Comparison of ENCODE assay signal across 8 cellular contexts in the genomic region with DNA sequence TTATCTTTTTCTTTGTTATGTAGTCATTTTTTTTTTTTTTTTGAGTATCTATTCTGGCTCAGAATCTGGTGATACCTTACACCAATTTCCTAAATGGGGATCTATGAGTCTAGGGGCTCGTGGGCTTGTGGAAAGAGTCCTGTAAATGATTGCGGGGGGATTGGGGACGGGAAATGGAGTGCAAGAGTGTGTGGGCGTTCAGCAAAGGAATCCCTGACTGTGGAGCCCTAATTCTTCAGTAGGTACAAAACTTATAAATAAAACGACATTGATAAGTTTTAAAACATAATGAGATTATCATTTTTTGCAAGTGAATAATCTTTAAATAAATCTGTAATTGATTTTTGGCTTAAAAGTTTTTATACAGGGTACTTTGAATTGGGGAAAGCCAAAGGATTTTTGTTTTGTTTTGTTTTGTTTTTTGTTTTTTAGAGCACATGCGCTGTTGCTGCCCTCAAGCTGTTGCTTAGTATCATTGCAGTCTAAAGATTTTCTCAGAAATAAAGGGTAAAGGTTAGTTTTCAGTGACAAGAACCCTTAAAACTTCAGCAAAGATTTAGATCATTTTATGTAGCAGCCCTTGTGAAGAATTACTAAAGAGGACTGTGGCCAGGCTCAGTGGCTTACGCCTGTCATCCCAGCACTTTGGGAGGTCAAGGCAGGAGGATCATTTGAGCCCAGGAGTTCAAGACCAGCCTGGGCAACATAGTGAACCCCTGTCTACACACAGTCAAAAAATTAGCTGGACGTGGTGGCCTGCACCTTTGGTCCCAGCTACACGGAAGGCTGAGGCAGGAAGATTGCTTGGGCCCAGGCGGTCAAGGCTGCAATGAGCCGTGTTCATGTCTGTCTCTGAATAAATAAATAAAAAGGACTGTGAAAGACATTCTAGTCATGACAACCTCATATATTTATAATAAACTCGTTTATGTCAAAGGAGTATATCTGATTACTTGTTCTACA. TPM values are rescaled to one million over a fixed set of nuclear protein-coding genes. Genes with fewer than 3 reads are reported as not detected.
DNase-seq lines count a peak whose midpoint lies in the region; ATAC-seq and FAIRE-seq lines count a peak whose summit lies in the region.

No MANE protein-coding gene starts in this region.

- H3K4me3 ChIP-seq in BLaER1 treated with 17β-estradiol and CSF1 and Interleukin-3, amounts not matched to agents 10 nM and 100 nM = peak overlapping the region; percentile 81 to 99 (median 95)
- H3K4me3 ChIP-seq in iPS-15b (ENCODE audit: low read depth, low read length) (peak overlapping the region; percentile 91), small intestine (ENCODE audit: low read depth in 1 of 2, low read length in 2 of 2) (peak overlapping the region in 1 of 2 donors; percentile 79)

- peaks cover 8 to 48% (median 16%) of the 10 kb centered on the region in 11 experiments; a peak in 16 of 22 replicates for H4K20me1 ChIP-seq in BLaER1 treated with 17β-estradiol and CSF1 and Interleukin-3, amounts not matched to agents 10 nM and 100 nM

- peak; percentile 11 for DNase-seq in NCI-H2171 (lab: John Stamatoyannopoulos, UW)
- no peak for DNase-seq in activated naive CD8-positive, alpha-beta T cell treated with anti-CD3 and anti-CD28 coated beads for 36 hours
- peak; percentile 58 for DNase-seq in small intestine
- DNase-seq in HuH-7.5 (ENCODE audit: low spot score) = no peak
- DNase-seq in COLO829 (ENCODE audit: low spot score) = no peak

- H3K27ac ChIP-seq in BLaER1 treated with 17β-estradiol and CSF1 and Interleukin-3, amounts not matched to agents 10 nM and 100 nM = peak overlapping the region; percentile 87 to 99 (median 96)
- peak overlapping the region in 1 of 2 donors; percentile 68 for H3K27ac ChIP-seq in small intestine (ENCODE audit: low read depth in 1 of 2, low read length in 1 of 2)

- peak overlapping the region; percentile 91 to 99 (median 96) for H3K9ac ChIP-seq in BLaER1 treated with 17β-estradiol and CSF1 and Interleukin-3, amounts not matched to agents 10 nM and 100 nM
- no peak overlapping the region for H3K9ac ChIP-seq in iPS-15b (ENCODE audit: low read depth, low read length)

- ATAC-seq in GM18519 (IDR thresholded peaks at IDR 0.05; ENCODE audit: low FRiP score, unreplicated experiment) = peak; percentile 23

- H3K9me3 ChIP-seq in BLaER1 treated with 17β-estradiol and CSF1 and Interleukin-3, amounts not matched to agents 10 nM and 100 nM (replicated peaks in 1 of 11) = no peaks in the 10 kb centered on the region
- H3K9me3 ChIP-seq in iPS-15b (ENCODE audit: control insufficient read depth, insufficient read depth, low read length) = no peaks in the 10 kb centered on the region
- no peaks in the 10 kb centered on the region for H3K9me3 ChIP-seq in small intestine (ENCODE audit: control insufficient read depth, low read depth)

- H3K36me3 ChIP-seq in BLaER1 treated with 17β-estradiol and CSF1 and Interleukin-3, amounts not matched to agents 10 nM and 100 nM = peaks cover 3 to 19% (median 12%) of the 10 kb centered on the region in 11 experiments; a peak in 18 of 22 replicates
- H3K36me3 ChIP-seq in iPS-15b (ENCODE audit: control insufficient read depth, insufficient read depth, low read length) = no peaks in the 10 kb centered on the region
- H3K36me3 ChIP-seq in small intestine (ENCODE audit: control insufficient read depth in 2 of 2, insufficient read depth in 2 of 2, low read length in 2 of 2) = no peaks in the 10 kb centered on the region

- no peaks in the 10 kb centered on the region for H3K27me3 ChIP-seq in BLaER1 treated with 17β-estradiol and CSF1 and Interleukin-3, amounts not matched to agents 10 nM and 100 nM
- no peaks in the 10 kb centered on the region for H3K27me3 ChIP-seq in iPS-15b (ENCODE audit: control insufficient read depth, insufficient read depth, low read length)
- H3K27me3 ChIP-seq in small intestine (ENCODE audit: control insufficient read depth in 2 of 2, insufficient read depth in 2 of 2, low read length in 2 of 2) = no peaks in the 10 kb centered on the region

- H3K36me3 Mint-ChIP-seq in activated naive CD8-positive, alpha-beta T cell treated with anti-CD3 and anti-CD28 coated beads for 36 hours = peaks cover 14% of the 10 kb centered on the region

- peaks cover 33% of the 10 kb centered on the region for H3K4me1 Mint-ChIP-seq in activated naive CD8-positive, alpha-beta T cell treated with anti-CD3 and anti-CD28 coated beads for 36 hours

- peak overlapping the region; percentile 81 to 95 (median 89) for H3K4me2 ChIP-seq in BLaER1 treated with 17β-estradiol and CSF1 and Interleukin-3, amounts not matched to agents 10 nM and 100 nM

- FAIRE-seq in small intestine (lab: Jason Lieb, UNC) = peak; percentile 79

- peak overlapping the region; percentile 94 for H3K27ac Mint-ChIP-seq in activated naive CD8-positive, alpha-beta T cell treated with anti-CD3 and anti-CD28 coated beads for 36 hours

- H3K9me3 Mint-ChIP-seq in activated naive CD8-positive, alpha-beta T cell treated with anti-CD3 and anti-CD28 coated beads for 36 hours = no peaks in the 10 kb centered on the region

- H3K4me1 ChIP-seq in BLaER1 treated with 17β-estradiol and CSF1 and Interleukin-3, amounts not matched to agents 10 nM and 100 nM = peaks cover 20 to 42% (median 36%) of the 10 kb centered on the region in 10 experiments
- H3K4me1 ChIP-seq in iPS-15b (ENCODE audit: control insufficient read depth, insufficient read depth, low read length) (no peaks in the 10 kb centered on the region), small intestine (ENCODE audit: control insufficient read depth in 2 of 2, insufficient read depth in 1 of 2, low read depth in 1 of 2, low read length in 1 of 2) (peaks cover 0 to 3% of the 10 kb centered on the region in 2 donors)

- peak overlapping the region; percentile 89 for H3K4me3 Mint-ChIP-seq in activated naive CD8-positive, alpha-beta T cell treated with anti-CD3 and anti-CD28 coated beads for 36 hours

- no peaks in the 10 kb centered on the region for H3K27me3 Mint-ChIP-seq in activated naive CD8-positive, alpha-beta T cell treated with anti-CD3 and anti-CD28 coated beads for 36 hours

- 6 to 14% (median 10%) methylated on average over 12 of the region's 12 CpGs for WGBS in small intestine, 3 donors

RNA-seq across cellular contexts. Expression of a gene that starts 1.7 kb away (rescaled TPM):
- total RNA-seq in activated naive CD8-positive, alpha-beta T cell treated with anti-CD3 and anti-CD28 coated beads for 36 hours = 10 to 100 TPM; 67.4 to 67.5 TPM
- 100 to 1,000 TPM in 1 of 3 donors, 10 to 100 TPM in 2; 40.7 to 112 (median 54.9) TPM for polyA plus RNA-seq in small intestine

RNA-seq across cellular contexts. Expression of a gene that starts 48.6 kb away (rescaled TPM):
- 10 to 100 TPM; 12.9 to 13.5 TPM for total RNA-seq in activated naive CD8-positive, alpha-beta T cell treated with anti-CD3 and anti-CD28 coated beads for 36 hours
- polyA plus RNA-seq in small intestine = 10 to 100 TPM in 1 of 3 donors, 1 to 10 TPM in 2; 7.3 to 13.2 (median 10.0) TPM

RNA-seq across cellular contexts. Expression of a gene that starts 48.8 kb away (rescaled TPM):
- total RNA-seq in activated naive CD8-positive, alpha-beta T cell treated with anti-CD3 and anti-CD28 coated beads for 36 hours = 1 to 10 TPM; 7.2 to 8.1 TPM
- polyA plus RNA-seq in small intestine = 1 to 10 TPM in 1 of 3 donors, under 1 TPM in 1, not detected in 1; 0.54 to 3.6 TPM

Comparison
In these comparisons a context has a peak if more than half of its experiments do, and no peak if none do; other contexts are left out.
1. DNase-seq: peak in NCI-H2171 (single experiment) and small intestine (single experiment); none in activated naive CD8-positive, alpha-beta T cell treated with anti-CD3 and anti-CD28 coated beads for 36 hours (single experiment), HuH-7.5 (single experiment) and COLO829 (single experiment).